ENCODE assay signal across 1 cellular context in the genomic region with DNA sequence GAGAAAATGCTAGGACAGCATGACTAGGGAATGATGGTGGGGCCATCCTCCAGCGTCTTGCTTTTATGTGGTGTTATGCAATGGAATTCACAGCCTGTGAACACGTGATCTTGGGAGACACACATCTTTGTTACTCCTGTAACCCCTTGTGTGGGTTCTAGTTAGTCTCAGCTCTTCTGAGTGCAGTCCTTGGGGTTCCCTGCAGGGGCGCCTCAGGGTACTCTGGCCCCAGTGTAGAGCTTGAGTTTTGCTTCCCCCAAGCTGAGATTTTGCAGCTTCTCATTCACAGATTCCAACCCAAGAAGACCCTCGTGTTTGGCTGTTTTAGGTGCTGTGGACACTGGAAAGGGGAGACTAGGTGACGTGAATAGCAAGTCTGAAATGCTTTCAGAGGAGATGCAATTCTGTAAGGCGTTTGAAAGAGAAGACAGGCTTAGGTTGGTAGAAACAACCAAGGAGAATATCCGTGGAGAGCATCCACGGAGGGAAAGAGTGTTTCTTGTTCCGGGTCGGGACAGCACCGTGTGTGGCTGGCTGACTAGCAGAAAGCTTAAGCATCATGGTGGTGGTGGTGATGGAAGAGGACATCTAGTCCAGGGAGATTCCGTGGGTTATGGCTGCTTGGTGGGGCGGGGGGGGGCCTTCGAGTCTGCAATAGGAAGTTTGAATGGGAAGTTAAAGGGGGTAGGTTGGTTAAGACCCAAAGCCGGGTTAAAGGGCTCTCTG.
TF ChIP-seq lines count a peak whose summit lies in the region.

No MANE protein-coding gene starts in this region.

TF ChIP-seq in GM23338, 12 proteins besides CTCF, POLR2A, EP300 and RAD21:
- no peak for TF ChIP-seq EZH2 (IDR thresholded peaks at IDR 0.05; ENCODE audit: low read depth, unreplicated experiment)
TF ChIP-seq in GM23338: peak in this region for 0.
